In the genomic region with DNA sequence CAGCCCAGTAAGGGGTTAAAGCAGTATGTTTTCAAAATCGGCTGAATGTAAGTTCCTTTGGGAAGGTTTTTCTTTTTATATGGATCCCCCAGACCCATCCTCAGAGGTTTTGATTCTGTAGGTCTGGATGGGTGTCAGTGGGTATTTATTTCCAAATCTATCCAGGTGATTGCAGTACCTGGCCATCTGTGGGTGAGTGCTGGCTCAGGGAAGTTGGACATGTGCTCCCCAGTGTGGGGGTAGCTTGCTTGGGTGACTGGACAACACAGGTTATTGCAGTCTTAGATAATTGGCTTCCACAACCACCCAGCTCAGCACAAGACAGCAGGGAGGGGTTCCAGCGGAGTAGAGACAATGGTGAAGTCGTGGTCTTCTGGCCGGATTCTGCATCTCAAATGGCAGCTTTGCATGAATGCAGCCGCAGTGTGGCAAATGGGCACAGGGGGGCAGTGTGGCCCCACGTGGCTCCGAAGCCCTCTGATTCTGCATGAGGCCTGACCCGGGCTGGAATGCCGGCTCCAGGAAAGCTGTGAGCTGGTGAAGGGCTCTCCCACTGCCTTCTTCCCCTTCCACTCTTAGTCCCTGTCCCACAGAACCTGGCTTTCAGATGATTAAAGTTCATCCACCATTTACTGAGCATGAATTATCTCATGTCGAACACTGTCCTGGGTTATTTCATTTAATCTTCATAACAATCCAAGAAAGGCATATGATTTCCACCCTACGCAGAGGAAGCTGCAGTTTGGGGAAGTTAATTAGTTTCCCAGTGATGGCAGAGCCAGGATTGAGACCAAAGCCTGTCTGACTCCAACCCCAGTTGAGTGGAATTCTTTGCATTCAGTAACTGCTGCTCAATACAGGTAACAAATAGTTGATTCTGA, we compare ENCODE assay signal across 1 cellular context.
TF ChIP-seq lines count a peak whose summit lies in the region.

No MANE protein-coding gene starts in this region.

TF ChIP-seq in HepG2, 621 proteins besides CTCF, POLR2A, EP300 and RAD21 (continued from another document):
- TF ChIP-seq ZNF235 (CRISPR knock-in tag; IDR thresholded peaks at IDR 0.05; ENCODE audit: borderline replicate concordance) (no peak), ZNF556 (CRISPR knock-in tag; IDR thresholded peaks at IDR 0.05; ENCODE audit: borderline replicate concordance) (no peak), ZFAT (CRISPR knock-in tag; conservative IDR thresholded peaks at IDR 0.05) (no peak), MIER3 (CRISPR knock-in tag; IDR thresholded peaks at IDR 0.05; ENCODE audit: borderline replicate concordance) (0 out of 2 replicates have a peak, but pooled peaks have one; percentile 26), CCAR2 (optimal IDR thresholded peaks at IDR 0.05; ENCODE audit: low read depth, low read length) (no peak), ZNF253 (CRISPR knock-in tag; IDR thresholded peaks at IDR 0.05; ENCODE audit: borderline replicate concordance) (no peak), ETV5 (CRISPR knock-in tag; IDR thresholded peaks at IDR 0.05; ENCODE audit: borderline replicate concordance) (peak; percentile 18; the same call in 1 of the 2 replicates), NFATC3 (CRISPR knock-in tag; IDR thresholded peaks at IDR 0.05) (no peak), GZF1 (CRISPR knock-in tag; IDR thresholded peaks at IDR 0.05) (no peak), KDM2A (CRISPR knock-in tag; IDR thresholded peaks at IDR 0.05; ENCODE audit: borderline replicate concordance, low read depth) (peak; percentile 54; the same call in 1 of the 2 replicates), IRX3 (CRISPR knock-in tag; IDR thresholded peaks at IDR 0.05; ENCODE audit: borderline replicate concordance, low read depth) (no peak), KLF6 (CRISPR knock-in tag; IDR thresholded peaks at IDR 0.05) (no peak)
- TF ChIP-seq, protein P1, sequence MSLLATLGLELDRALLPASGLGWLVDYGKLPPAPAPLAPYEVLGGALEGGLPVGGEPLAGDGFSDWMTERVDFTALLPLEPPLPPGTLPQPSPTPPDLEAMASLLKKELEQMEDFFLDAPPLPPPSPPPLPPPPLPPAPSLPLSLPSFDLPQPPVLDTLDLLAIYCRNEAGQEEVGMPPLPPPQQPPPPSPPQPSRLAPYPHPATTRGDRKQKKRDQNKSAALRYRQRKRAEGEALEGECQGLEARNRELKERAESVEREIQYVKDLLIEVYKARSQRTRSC (CRISPR knock-in tag; IDR thresholded peaks at IDR 0.05; ENCODE audit: low read depth): no peak
- TF ChIP-seq, protein P2, sequence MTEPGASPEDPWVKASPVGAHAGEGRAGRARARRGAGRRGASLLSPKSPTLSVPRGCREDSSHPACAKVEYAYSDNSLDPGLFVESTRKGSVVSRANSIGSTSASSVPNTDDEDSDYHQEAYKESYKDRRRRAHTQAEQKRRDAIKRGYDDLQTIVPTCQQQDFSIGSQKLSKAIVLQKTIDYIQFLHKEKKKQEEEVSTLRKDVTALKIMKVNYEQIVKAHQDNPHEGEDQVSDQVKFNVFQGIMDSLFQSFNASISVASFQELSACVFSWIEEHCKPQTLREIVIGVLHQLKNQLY (CRISPR knock-in tag; IDR thresholded peaks at IDR 0.05): no peak
